Comparison of ENCODE assay signal across 14 cellular contexts in genomic region chr17:30520436-30520835, GRCh38. TPM values are rescaled to one million over a fixed set of nuclear protein-coding genes. Genes with fewer than 3 reads are reported as not detected.
DNase-seq lines count a peak whose midpoint lies in the region; ATAC-seq, FAIRE-seq and TF ChIP-seq lines count a peak whose summit lies in the region.
"Had no signal": no experiment of that assay in that cellular context is flagged by ENCODE, and none has a peak within 500 bp of the region (broad histone marks: within the 10 kb centered on the region; RNA-seq: fewer than 3 reads in every experiment).

No MANE protein-coding gene starts in this region.

- H3K4me2 ChIP-seq in K562 (ENCODE audit: insufficient read depth, low read length) (no peak overlapping the region), mesenchymal stem cell (ENCODE audit: low read length, poor library complexity, severe bottlenecking) (no peak overlapping the region), mesendoderm (ENCODE audit: low read length) (no peak overlapping the region)

- H3K4me1 ChIP-seq in right cardiac atrium (ENCODE audit: control insufficient read depth, insufficient read depth, low read length) = no peaks in the 10 kb centered on the region
- no peaks in the 10 kb centered on the region for H3K4me1 ChIP-seq in K562 (replicated peaks in 1 of 2; ENCODE audit: control insufficient read depth in 2 of 2, insufficient read depth in 2 of 2, low read length in 2 of 2)
- peaks cover 4% of the 10 kb centered on the region for H3K4me1 ChIP-seq in mesenchymal stem cell (ENCODE audit: control insufficient read depth, insufficient read depth, low read depth, low read length)
- peaks cover 20% of the 10 kb centered on the region for H3K4me1 ChIP-seq in vagina
- no peaks in the 10 kb centered on the region for H3K4me1 ChIP-seq in mesendoderm (ENCODE audit: control insufficient read depth, low read depth, low read length)
- H3K4me1 ChIP-seq: parathyroid adenoma, thyroid gland had no signal

- CTCF ChIA-PET in K562 (lab: Yijun Ruan, JAX; ENCODE audit: low intra/inter-chr PET ratio) (no interaction called here), T-cell (lab: Charles Lee) (interaction anchor here (0.6 to 1.2 kb wide), 3 partner anchors 11 to 244 kb away, joined by 3 to 5 read pairs (median 5); no protein-coding TSS in a partner anchor)

- intact Hi-C loops in right cardiac atrium (cut with DNase I) = loop anchor here in 1 of 4 donors (10.0 kb wide), 1 partner anchor 56 kb away; no protein-coding TSS in a partner anchor
- intact Hi-C loops in Right ventricle myocardium inferior (cut with DNase I) = no loop called here
- intact Hi-C loops in K562 (cut with micrococcal nuclease) = no loop called here
- intact Hi-C loops in vagina (cut with DNase I) = no loop called here

- no peak for TF ChIP-seq POLR2A in K562 (conservative IDR thresholded peaks at IDR 0.05)
- TF ChIP-seq POLR2A in vagina (IDR thresholded peaks at IDR 0.05) = no peak

- H3K9me3 ChIP-seq in right cardiac atrium (ENCODE audit: control insufficient read depth, low read length) (no peaks in the 10 kb centered on the region), K562 (replicated peaks; ENCODE audit: control insufficient read depth, insufficient read depth, low read depth, low read length) (no peaks in the 10 kb centered on the region), mesenchymal stem cell (ENCODE audit: control insufficient read depth, low read length) (no peaks in the 10 kb centered on the region), vagina (no peaks in the 10 kb centered on the region)
- H3K9me3 ChIP-seq: thyroid gland had no signal

- no TSS peak for BruUV-seq in K562 (replicated peaks; lab: Mats Ljungman, UMichigan)

- peaks cover 54% of the 10 kb centered on the region for H3K36me3 Mint-ChIP-seq in T-cell

- no peak overlapping the region for H3K56ac ChIP-seq in mesendoderm (ENCODE audit: low read length)

- DNase-seq in right cardiac atrium (no peak), Right ventricle myocardium inferior (ENCODE audit: missing footprints) (no peak), K562 (ENCODE audit: extremely low read depth in 1 of 4, low spot score in 3 of 4) (no peak), mesenchymal stem cell (peak; percentile 43), vagina (ENCODE audit: extremely low spot score in 2 of 2) (no peak), mesendoderm (no peak), NCI-H82 (lab: John Stamatoyannopoulos, UW) (no peak), T-cell (no peak)
- DNase-seq: KBM-7, OCI-M1, thyroid gland had no signal

- H4K8ac ChIP-seq in mesenchymal stem cell (ENCODE audit: low read length) (no peak overlapping the region), mesendoderm (ENCODE audit: low read depth, low read length) (no peak overlapping the region)

- H3K9me3 Mint-ChIP-seq in T-cell = no peaks in the 10 kb centered on the region

- H2BK120ac ChIP-seq in mesenchymal stem cell (ENCODE audit: low read depth, low read length) (no peak overlapping the region), mesendoderm (ENCODE audit: low read depth, low read length) (no peak overlapping the region)

- H3K4ac ChIP-seq in mesenchymal stem cell (ENCODE audit: low read depth in 1 of 2, low read length in 2 of 2) (no peak overlapping the region), mesendoderm (ENCODE audit: low read depth, low read length) (no peak overlapping the region)

- no peaks in the 10 kb centered on the region for H3K27me3 ChIP-seq in right cardiac atrium (ENCODE audit: control insufficient read depth, insufficient read depth)
- no peaks in the 10 kb centered on the region for H3K27me3 ChIP-seq in K562 (ENCODE audit: control insufficient read depth in 2 of 2, insufficient read depth in 2 of 2, low read length in 2 of 2)
- H3K27me3 ChIP-seq in mesenchymal stem cell (ENCODE audit: control insufficient read depth in 1 of 2, insufficient read depth in 1 of 2, low read length in 2 of 2) = no peaks in the 10 kb centered on the region
- H3K27me3 ChIP-seq in vagina = no peaks in the 10 kb centered on the region
- no peaks in the 10 kb centered on the region for H3K27me3 ChIP-seq in mesendoderm (ENCODE audit: insufficient read depth, low read length, poor library complexity)
- H3K27me3 ChIP-seq: thyroid gland had no signal

- no peak overlapping the region for H3K4me3 Mint-ChIP-seq in T-cell

- no peaks in the 10 kb centered on the region for H3K27me3 Mint-ChIP-seq in T-cell

- peaks cover 0 to 2% (median 2%) of the 10 kb centered on the region in 3 donors for H3K4me1 Mint-ChIP-seq in T-cell

- H3K4me3 ChIP-seq in right cardiac atrium (ENCODE audit: low read length) = no peak overlapping the region
- no peak overlapping the region for H3K4me3 ChIP-seq in K562
- H3K4me3 ChIP-seq in mesenchymal stem cell (ENCODE audit: insufficient read depth in 1 of 2, low read depth in 1 of 2, low read length in 2 of 2) = peak overlapping the region in 1 of 2 experiments; percentile 61
- H3K4me3 ChIP-seq in vagina = no peak overlapping the region
- H3K4me3 ChIP-seq in mesendoderm (ENCODE audit: low read length) = no peak overlapping the region
- H3K4me3 ChIP-seq: thyroid gland had no signal

- no peak overlapping the region for H3K14ac ChIP-seq in mesenchymal stem cell (ENCODE audit: low read length in 2 of 2)

- TF ChIP-seq EP300 in K562 (IDR thresholded peaks at IDR 0.05; ENCODE audit: low read length) = no peak

- no peak overlapping the region for H2AK5ac ChIP-seq in mesenchymal stem cell (ENCODE audit: low read length, severe bottlenecking)
- no peak overlapping the region for H2AK5ac ChIP-seq in mesendoderm (ENCODE audit: low read length)

- H3K9ac ChIP-seq in K562 (ENCODE audit: insufficient read depth in 1 of 2, low read depth in 2 of 2, low read length in 2 of 2) (no peak overlapping the region), mesenchymal stem cell (ENCODE audit: low read length) (peak overlapping the region; percentile 92), mesendoderm (ENCODE audit: low read length) (no peak overlapping the region)
- H3K9ac ChIP-seq: parathyroid adenoma had no signal

- H3K23ac ChIP-seq in mesenchymal stem cell (ENCODE audit: low read length in 2 of 2) = no peak overlapping the region
- H3K23ac ChIP-seq in mesendoderm (ENCODE audit: low read length) = no peak overlapping the region

- TF ChIP-seq CTCF in K562 (IDR thresholded peaks at IDR 0.05 in 2 of 3, conservative IDR thresholded peaks at IDR 0.05 in 1 of 3; ENCODE audit: insufficient read depth in 2 of 3, low read depth in 1 of 3, low read length in 3 of 3) (no peak), vagina (IDR thresholded peaks at IDR 0.05) (no peak)

- H3K36me3 ChIP-seq in K562 (ENCODE audit: control insufficient read depth, insufficient read depth, low read length) = peaks cover 53% of the 10 kb centered on the region
- peaks cover 31 to 33% of the 10 kb centered on the region in 2 experiments for H3K36me3 ChIP-seq in mesenchymal stem cell (ENCODE audit: control insufficient read depth in 1 of 2, insufficient read depth in 2 of 2, low read depth in 1 of 2, low read length in 2 of 2)
- H3K36me3 ChIP-seq in vagina = peaks cover 0 to 12% of the 10 kb centered on the region in 2 donors
- H3K36me3 ChIP-seq in mesendoderm (ENCODE audit: control insufficient read depth, insufficient read depth, low read length) = peaks cover 6% of the 10 kb centered on the region

- no peak overlapping the region for H2BK15ac ChIP-seq in mesenchymal stem cell (ENCODE audit: low read depth, poor library complexity, severe bottlenecking)
- no peak overlapping the region for H2BK15ac ChIP-seq in mesendoderm (replicated peaks; ENCODE audit: low read depth)

- H2BK12ac ChIP-seq in mesenchymal stem cell (ENCODE audit: low read length in 2 of 2) = no peak overlapping the region

- in situ Hi-C loops in K562 (cut with MboI) = no loop called here

- no peak for FAIRE-seq in K562 (lab: Jason Lieb, UNC)
- FAIRE-seq: H1 had no signal

- no peaks in the 10 kb centered on the region for H3K9me1 ChIP-seq in K562 (ENCODE audit: control insufficient read depth, insufficient read depth, low read length)

- H3K18ac ChIP-seq in mesenchymal stem cell (ENCODE audit: low read depth in 1 of 2, low read length in 2 of 2) = no peak overlapping the region
- no peak overlapping the region for H3K18ac ChIP-seq in mesendoderm (ENCODE audit: low read length)

- H3K27ac ChIP-seq in right cardiac atrium (ENCODE audit: low read length) = peak overlapping the region; percentile 61
- H3K27ac ChIP-seq in K562 (ENCODE audit: extremely low read depth, low read depth, low read length) = 0 out of 3 replicates have a peak overlapping the region, but pooled peaks have one; percentile 17
- H3K27ac ChIP-seq in mesenchymal stem cell (ENCODE audit: low read length, poor library complexity, severe bottlenecking) = peak overlapping the region; percentile 35
- H3K27ac ChIP-seq in vagina = peak overlapping the region; percentile 33
- H3K27ac ChIP-seq in mesendoderm (ENCODE audit: low read depth, low read length) = no peak overlapping the region
- H3K27ac ChIP-seq: C4-2B, parathyroid adenoma had no signal

- H2AFZ ChIP-seq in K562 (ENCODE audit: low read depth, low read length) (no peak overlapping the region), mesenchymal stem cell (ENCODE audit: low read depth, low read length) (no peak overlapping the region)
- H2AFZ ChIP-seq: parathyroid adenoma had no signal

- no peak overlapping the region for H4K5ac ChIP-seq in mesendoderm (ENCODE audit: low read length)

- H2BK5ac ChIP-seq in mesenchymal stem cell (ENCODE audit: low read depth, low read length, poor library complexity, severe bottlenecking) = no peak overlapping the region
- H2BK5ac ChIP-seq in mesendoderm (ENCODE audit: low read length) = no peak overlapping the region

- no peak for TF ChIP-seq RAD21 in K562 (CRISPR knock-in tag; conservative IDR thresholded peaks at IDR 0.05 in 1 of 2, IDR thresholded peaks at IDR 0.05 in 1 of 2)

- no peak overlapping the region for H3K27ac Mint-ChIP-seq in T-cell

- peak in 1 of 2 donors; percentile 29 for ATAC-seq in right cardiac atrium
- no peak for ATAC-seq in Right ventricle myocardium inferior
- ATAC-seq in K562 = no peak
- no peak for ATAC-seq in T-cell (replicated peaks in 1 of 4)

- no peak overlapping the region for H4K91ac ChIP-seq in mesenchymal stem cell (ENCODE audit: low read length)

- POLR2A ChIA-PET in K562 (lab: Yijun Ruan, JAX) (interaction anchor here (1.1 kb wide), 1 partner anchor 10 kb away, joined by 5 read pairs; no protein-coding TSS in a partner anchor), T-cell (lab: Charles Lee) (no interaction called here)

- H3K79me1 ChIP-seq in mesenchymal stem cell (replicated peaks; ENCODE audit: low read length, poor library complexity, severe bottlenecking) (peaks cover 19% of the 10 kb centered on the region), mesendoderm (ENCODE audit: low read length) (no peaks in the 10 kb centered on the region)

- H3K79me2 ChIP-seq in K562 (ENCODE audit: control insufficient read depth, insufficient read depth, low read length) = no peaks in the 10 kb centered on the region; the same call in 2 of the 3 replicates
- H3K79me2 ChIP-seq in mesendoderm (ENCODE audit: control insufficient read depth, insufficient read depth, low read length) = no peaks in the 10 kb centered on the region

- H4K20me1 ChIP-seq in K562 (replicated peaks; ENCODE audit: control insufficient read depth, insufficient read depth, low read length) = no peaks in the 10 kb centered on the region; the same call in 1 of the 2 replicates

- WGBS in right cardiac atrium = 44% methylated on average over 2 of the region's 2 CpGs
- 81% methylated on average over 2 of the region's 2 CpGs for WGBS in K562 (ENCODE audit: insufficient coverage, low coverage, missing lambda C conversion rate)
- WGBS in mesenchymal stem cell = 75% methylated on average over 1 of the region's 2 CpGs
- WGBS in mesendoderm (ENCODE audit: extremely low coverage, insufficient coverage, low lambda C conversion rate) = no CpG with 5 or more reads among the region's 2 CpGs

RNA-seq across cellular contexts. Expression of gene GOSR1, which starts 43.2 kb away (rescaled TPM):
- 10 to 100 TPM; 33.5 to 38.9 (median 36.0) TPM for total RNA-seq in right cardiac atrium
- 12.9 TPM for polyA plus RNA-seq in right cardiac atrium
- 28.8 TPM for total RNA-seq in Right ventricle myocardium inferior
- total RNA-seq in K562 (2011; cell fraction: chromatin; rRNA removed; ENCODE audit: low replicate concordance) = 54.3 and 118 TPM in 2 replicates
- total RNA-seq in K562 (2011; cell fraction: nucleolus; rRNA removed) = 28.7 and 30.8 TPM in 2 replicates
- 58.6 and 90.8 TPM in 2 replicates for total RNA-seq in K562 (2011; cell fraction: nucleoplasm; rRNA removed)
- 17.6 and 20.7 TPM in 2 replicates for total RNA-seq in K562 (2014; rRNA removed)
- total RNA-seq in K562 (2014; rRNA removed; fragmentation: Illumina TruSeq; extraction: Trizol) = 33.3 and 36.5 TPM in 2 replicates
- total RNA-seq in K562 (2015; rRNA removed; fragmentation: Illumina TruSeq; extraction: Trizol) = 31.6 and 31.9 TPM in 2 replicates
- total RNA-seq in K562 (2021) = 33.3 and 35.7 TPM in 2 replicates
- polyA plus RNA-seq in K562 (2011; rRNA removed) = 14.0 and 26.5 TPM in 2 replicates
- polyA plus RNA-seq in K562 (2011; cell fraction: cytosol; rRNA removed) = 7.7 and 9.3 TPM in 2 replicates
- polyA plus RNA-seq in K562 (2011; cell fraction: nucleus; rRNA removed) = 14.5 and 16.8 TPM in 2 replicates
- 23.5 and 36.6 TPM in 2 replicates for polyA plus RNA-seq in K562 (2012)
- polyA plus RNA-seq in K562 (2014; fragmentation: Illumina TruSeq; extraction: Trizol) = 38.2 and 38.5 TPM in 2 replicates
- polyA plus RNA-seq in K562 (2014; fragmentation: Nextera tagmentation; extraction: Ambion mirVana) = 10 to 100 TPM; 56.7 to 95.5 TPM
- polyA plus RNA-seq in K562 (2014; rRNA removed) = 19.9 TPM in 2 replicates
- polyA minus RNA-seq in K562 (2011; rRNA and poly(A)+ RNA removed) = 48.8 and 72.3 TPM in 2 replicates
- 6.5 and 15.8 TPM in 2 replicates for polyA minus RNA-seq in K562 (2011; cell fraction: cytosol; rRNA and poly(A)+ RNA removed)
- 24.0 and 31.7 TPM in 2 replicates for polyA minus RNA-seq in K562 (2011; cell fraction: nucleus; rRNA and poly(A)+ RNA removed)
- polyA plus RNA-seq in mesenchymal stem cell (2013, experiment 1 of 2) = 28.0 TPM
- polyA plus RNA-seq in mesenchymal stem cell (2013, experiment 2 of 2) = 26.8 TPM
- 15.0 TPM for total RNA-seq in vagina
- 34.3 TPM for polyA plus RNA-seq in mesendoderm (2013, experiment 1 of 2)
- 33.4 TPM for polyA plus RNA-seq in mesendoderm (2013, experiment 2 of 2)
- 10 to 100 TPM; 47.7 to 56.3 (median 49.6) TPM for total RNA-seq in T-cell
